8 cellular contexts compared by ENCODE assay signal in the genomic region with DNA sequence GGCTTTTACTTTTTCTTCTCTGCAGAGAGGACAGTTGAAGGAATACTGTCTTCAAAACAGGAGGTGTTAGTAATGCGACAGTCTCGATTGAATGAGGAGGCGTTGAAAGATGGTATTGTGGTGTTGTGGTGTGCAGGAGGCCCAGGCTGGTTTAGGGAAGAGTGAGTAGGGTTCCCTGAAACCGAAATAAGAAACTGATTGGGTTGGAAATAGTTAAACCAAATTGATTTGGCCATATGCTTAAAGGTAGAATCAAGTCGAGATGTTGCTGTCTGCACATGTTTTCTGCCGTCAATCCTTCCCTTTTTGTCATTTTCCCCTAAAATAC. TPM values are rescaled to one million over a fixed set of nuclear protein-coding genes. Genes with fewer than 3 reads are reported as not detected.
A peak's percentile ranks its signal among the peaks of the same experiment; 100 is the strongest.
DNase-seq lines count a peak whose midpoint lies in the region; ATAC-seq lines count a peak whose summit lies in the region.

No MANE protein-coding gene starts in this region.

- H3K27me3 ChIP-seq in HUES6 (ENCODE audit: control insufficient read depth, insufficient read depth, low read length): no peaks in the 10 kb centered on the region
- H3K27me3 ChIP-seq in iPS-15b (ENCODE audit: control insufficient read depth, insufficient read depth, low read length): no peaks in the 10 kb centered on the region

- peak overlapping the region; percentile 100 for H3K27ac Mint-ChIP-seq in activated T-helper 1 cell treated with anti-CD3 and anti-CD28 coated beads, Interleukin-12 subunit alpha, Interleukin-12 subunit beta, Interleukin-2, Interleukin-4 antibody, amounts not matched to agents 30 ng/mL and 10 ng/mL and 1 ng/mL, durations not matched to agents 14 hours and 24 hours and 36 hours

- peaks cover 9% of the 10 kb centered on the region for H3K36me3 Mint-ChIP-seq in activated T-helper 1 cell treated with anti-CD3 and anti-CD28 coated beads, Interleukin-12 subunit alpha, Interleukin-12 subunit beta, Interleukin-2, Interleukin-4 antibody, amounts not matched to agents 30 ng/mL and 10 ng/mL and 1 ng/mL, durations not matched to agents 14 hours and 24 hours and 36 hours (ENCODE audit: low read depth)

- DNase-seq in activated T-helper 1 cell treated with anti-CD3 and anti-CD28 coated beads, Interleukin-12 subunit alpha, Interleukin-12 subunit beta, Interleukin-2, Interleukin-4 antibody, amounts not matched to agents 30 ng/mL and 10 ng/mL and 1 ng/mL, durations not matched to agents 14 hours and 24 hours and 36 hours (ENCODE audit: low spot score): no peak
- peak; percentile 24 for DNase-seq in stimulated activated CD4-positive, alpha-beta T cell treated with anti-CD3 and anti-CD28 coated beads, Interleukin-2, amount 100 ng/mL, for 4 hours (ENCODE audit: low read depth)
- DNase-seq in mucosa of gallbladder (ENCODE audit: low spot score): no peak
- DNase-seq in activated gamma-delta T cell treated with Interleukin-2 at 50 U/mL for 16 hours: no peak

- no peak for ATAC-seq in HG03108 (IDR thresholded peaks at IDR 0.05; ENCODE audit: unreplicated experiment)

- peaks cover 64% of the 10 kb centered on the region for H3K4me1 Mint-ChIP-seq in activated T-helper 1 cell treated with anti-CD3 and anti-CD28 coated beads, Interleukin-12 subunit alpha, Interleukin-12 subunit beta, Interleukin-2, Interleukin-4 antibody, amounts not matched to agents 30 ng/mL and 10 ng/mL and 1 ng/mL, durations not matched to agents 14 hours and 24 hours and 36 hours (ENCODE audit: low read depth)

- H3K4me3 Mint-ChIP-seq in activated T-helper 1 cell treated with anti-CD3 and anti-CD28 coated beads, Interleukin-12 subunit alpha, Interleukin-12 subunit beta, Interleukin-2, Interleukin-4 antibody, amounts not matched to agents 30 ng/mL and 10 ng/mL and 1 ng/mL, durations not matched to agents 14 hours and 24 hours and 36 hours: peak overlapping the region; percentile 99

- intact Hi-C loops in activated T-helper 1 cell treated with anti-CD3 and anti-CD28 coated beads, Interleukin-12 subunit alpha, Interleukin-12 subunit beta, Interleukin-2, Interleukin-4 antibody, amounts not matched to agents 30 ng/mL and 10 ng/mL and 1 ng/mL, durations not matched to agents 14 hours and 24 hours and 36 hours (cut with micrococcal nuclease): loop anchor here (1.0 to 10.0 kb wide), 10 partner anchors 35 to 1073 kb away; partner anchors contain the start of genes CCDC191, GRAMD1C, QTRT2 and SIDT1

- H3K27ac ChIP-seq in HUES6 (ENCODE audit: low read depth, low read length): no peak overlapping the region; the same call in 1 of the 2 replicates

- peaks cover 4% of the 10 kb centered on the region for H3K27me3 Mint-ChIP-seq in activated T-helper 1 cell treated with anti-CD3 and anti-CD28 coated beads, Interleukin-12 subunit alpha, Interleukin-12 subunit beta, Interleukin-2, Interleukin-4 antibody, amounts not matched to agents 30 ng/mL and 10 ng/mL and 1 ng/mL, durations not matched to agents 14 hours and 24 hours and 36 hours (ENCODE audit: insufficient read depth)

- no peaks in the 10 kb centered on the region for H3K9me3 Mint-ChIP-seq in activated T-helper 1 cell treated with anti-CD3 and anti-CD28 coated beads, Interleukin-12 subunit alpha, Interleukin-12 subunit beta, Interleukin-2, Interleukin-4 antibody, amounts not matched to agents 30 ng/mL and 10 ng/mL and 1 ng/mL, durations not matched to agents 14 hours and 24 hours and 36 hours

- H3K9ac ChIP-seq in HUES6 (ENCODE audit: low read length): peak overlapping the region; percentile 96
- H3K9ac ChIP-seq in iPS-15b (ENCODE audit: low read depth, low read length): peak overlapping the region; percentile 67

- no peaks in the 10 kb centered on the region for H3K36me3 ChIP-seq in HUES6 (ENCODE audit: control insufficient read depth, insufficient read depth, low read length)
- H3K36me3 ChIP-seq in iPS-15b (ENCODE audit: control insufficient read depth, insufficient read depth, low read length): no peaks in the 10 kb centered on the region

- H3K9me3 ChIP-seq in HUES6 (ENCODE audit: control insufficient read depth, insufficient read depth, low read depth, low read length): no peaks in the 10 kb centered on the region
- H3K9me3 ChIP-seq in iPS-15b (ENCODE audit: control insufficient read depth, insufficient read depth, low read length): no peaks in the 10 kb centered on the region

- H3K4me1 ChIP-seq in HUES6 (ENCODE audit: control insufficient read depth, insufficient read depth, low read length) (peaks cover 19% of the 10 kb centered on the region), iPS-15b (ENCODE audit: control insufficient read depth, insufficient read depth, low read length) (no peaks in the 10 kb centered on the region)

- peak overlapping the region; percentile 95 for H3K4me3 ChIP-seq in GM08714 (ENCODE audit: low read length)
- peak overlapping the region; percentile 96 for H3K4me3 ChIP-seq in HUES6 (ENCODE audit: low read depth, low read length)
- H3K4me3 ChIP-seq in iPS-15b (ENCODE audit: low read depth, low read length): peak overlapping the region; percentile 98

RNA-seq across cellular contexts. Expression of gene ATP6V1A, which starts 0.8 kb away (rescaled TPM):
- 39.1 and 40.0 TPM in 2 replicates for total RNA-seq in activated T-helper 1 cell treated with anti-CD3 and anti-CD28 coated beads, Interleukin-12 subunit alpha, Interleukin-12 subunit beta, Interleukin-2, Interleukin-4 antibody, amounts not matched to agents 30 ng/mL and 10 ng/mL and 1 ng/mL, durations not matched to agents 14 hours and 24 hours and 36 hours
- total RNA-seq in mucosa of gallbladder: 81.5 TPM

RNA-seq across cellular contexts. Expression of gene NAA50, which starts 1.6 kb away (rescaled TPM):
- 144 TPM in 2 replicates for total RNA-seq in activated T-helper 1 cell treated with anti-CD3 and anti-CD28 coated beads, Interleukin-12 subunit alpha, Interleukin-12 subunit beta, Interleukin-2, Interleukin-4 antibody, amounts not matched to agents 30 ng/mL and 10 ng/mL and 1 ng/mL, durations not matched to agents 14 hours and 24 hours and 36 hours
- 78.6 TPM for total RNA-seq in mucosa of gallbladder

RNA-seq across cellular contexts. Expression of gene USF3, which starts 51.2 kb away (rescaled TPM):
- 14.7 and 16.1 TPM in 2 replicates for total RNA-seq in activated T-helper 1 cell treated with anti-CD3 and anti-CD28 coated beads, Interleukin-12 subunit alpha, Interleukin-12 subunit beta, Interleukin-2, Interleukin-4 antibody, amounts not matched to agents 30 ng/mL and 10 ng/mL and 1 ng/mL, durations not matched to agents 14 hours and 24 hours and 36 hours
- 18.6 TPM for total RNA-seq in mucosa of gallbladder
